Comparison of ENCODE assay signal across 27 cellular contexts in the genomic region with DNA sequence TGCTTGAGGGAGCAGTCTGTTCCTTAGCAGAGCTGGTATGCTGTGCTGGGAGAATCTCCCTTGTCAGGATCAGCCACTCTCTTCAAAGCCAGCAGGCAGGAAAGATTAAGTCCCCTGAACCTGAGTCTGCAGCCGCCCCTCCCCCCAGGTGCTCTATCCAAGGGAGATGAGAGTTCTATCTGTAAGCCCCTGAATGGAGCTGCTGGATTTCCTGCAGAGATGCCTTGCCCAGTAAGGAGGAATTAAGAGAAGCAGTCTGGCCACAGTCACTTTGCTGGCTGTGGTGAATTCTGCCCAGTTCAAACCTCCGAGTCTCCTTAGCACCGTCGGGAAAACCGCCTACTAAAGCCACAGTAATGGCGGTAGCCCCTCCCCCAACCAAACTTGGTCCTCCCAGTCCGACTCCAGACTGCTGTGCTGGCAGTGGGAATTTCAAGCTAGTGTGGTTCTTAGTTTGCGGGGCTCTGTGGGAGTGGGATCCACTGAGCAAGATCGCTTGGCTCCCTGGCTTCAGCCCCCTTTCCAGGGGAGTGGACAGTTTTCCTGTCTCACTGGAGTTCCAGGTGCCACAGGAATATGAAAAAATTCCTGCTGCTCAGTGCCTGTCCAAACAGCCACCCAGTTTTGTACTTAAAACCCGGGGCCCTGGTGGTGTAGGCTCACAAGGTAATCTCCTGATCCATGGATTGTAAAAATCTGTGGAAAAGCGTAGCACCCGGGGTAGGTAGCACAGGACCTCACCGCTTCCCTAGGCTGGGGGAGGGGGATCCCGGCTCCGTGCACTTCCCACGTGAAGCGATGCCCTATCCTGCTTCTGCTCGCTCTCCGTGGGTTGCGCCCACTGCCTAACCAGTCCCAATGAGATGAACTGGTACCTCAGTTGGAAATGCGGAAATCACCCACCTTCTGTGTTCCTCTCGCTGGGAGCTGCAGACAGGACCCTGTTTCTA. TPM values are rescaled to one million over a fixed set of nuclear protein-coding genes. Genes with fewer than 3 reads are reported as not detected.
A peak's percentile ranks its signal among the peaks of the same experiment; 100 is the strongest.
DNase-seq lines count a peak whose midpoint lies in the region; ATAC-seq, FAIRE-seq and TF ChIP-seq lines count a peak whose summit lies in the region.
"Had no signal": no experiment of that assay in that cellular context is flagged by ENCODE, and none has a peak within 500 bp of the region (broad histone marks: within the 10 kb centered on the region; RNA-seq: fewer than 3 reads in every experiment).

No MANE protein-coding gene starts in this region.

- H3K27ac ChIP-seq in HUES6 (ENCODE audit: low read depth, low read length) (peak overlapping the region; percentile 17; the same call in 1 of the 2 replicates), astrocyte (ENCODE audit: low read depth, low read length) (no peak overlapping the region), iPS-20b (ENCODE audit: low read length) (peak overlapping the region; percentile 67), trophoblast cell (ENCODE audit: low read depth, low read length) (no peak overlapping the region)
- H3K27ac ChIP-seq: adrenal gland, breast epithelium, coronary artery, suprapubic skin, vagina had no signal

- peaks cover 2% of the 10 kb centered on the region for H3K9me3 Mint-ChIP-seq in astrocyte (ENCODE audit: unreplicated experiment)
- H3K9me3 Mint-ChIP-seq: activated CD4-positive, alpha-beta memory T cell treated with anti-CD3 and anti-CD28 coated beads, Interleukin-2, amount 10 ng/mL, durations not matched to agents 7 days and 5 days had no signal

- no peaks in the 10 kb centered on the region for H3K79me2 ChIP-seq in astrocyte (ENCODE audit: insufficient read depth, low read length)
- peaks cover 2% of the 10 kb centered on the region for H3K79me2 ChIP-seq in trophoblast cell (ENCODE audit: control insufficient read depth, insufficient read depth, low read length, poor library complexity)

- no peak overlapping the region for H2AK5ac ChIP-seq in trophoblast cell (ENCODE audit: low read length)

- peak overlapping the region; percentile 70 for H3K4me3 Mint-ChIP-seq in astrocyte (ENCODE audit: unreplicated experiment)
- H3K4me3 Mint-ChIP-seq: activated CD4-positive, alpha-beta memory T cell treated with anti-CD3 and anti-CD28 coated beads, Interleukin-2, amount 10 ng/mL, durations not matched to agents 7 days and 5 days; CD4-positive, CD25-positive, alpha-beta regulatory T cell; stimulated activated effector memory CD8-positive, alpha-beta T cell treated with anti-CD3 and anti-CD28 coated beads, Interleukin-12 subunit alpha, Interleukin-12 subunit beta, amount 100 ng/mL, for 72 hours had no signal

- peaks cover 12% of the 10 kb centered on the region for H3K4me1 Mint-ChIP-seq in astrocyte (ENCODE audit: low read depth, unreplicated experiment)
- H3K4me1 Mint-ChIP-seq: activated CD4-positive, alpha-beta memory T cell treated with anti-CD3 and anti-CD28 coated beads, Interleukin-2, amount 10 ng/mL, durations not matched to agents 7 days and 5 days had no signal

- no peak overlapping the region for H2BK5ac ChIP-seq in trophoblast cell (ENCODE audit: low read depth, low read length, poor library complexity)

- peak overlapping the region; percentile 67 for H3K9ac ChIP-seq in HUES6 (ENCODE audit: low read length)
- no peak overlapping the region for H3K9ac ChIP-seq in astrocyte (ENCODE audit: low read length)
- H3K9ac ChIP-seq in iPS-20b (ENCODE audit: low read depth, low read length): peak overlapping the region; percentile 96
- H3K9ac ChIP-seq in trophoblast cell (ENCODE audit: low read length): peak overlapping the region; percentile 76

- no peak overlapping the region for H3K4ac ChIP-seq in trophoblast cell (ENCODE audit: low read depth, low read length)

- peaks cover 13% of the 10 kb centered on the region for H3K4me1 ChIP-seq in HUES6 (ENCODE audit: control insufficient read depth, insufficient read depth, low read length)
- no peaks in the 10 kb centered on the region for H3K4me1 ChIP-seq in astrocyte (ENCODE audit: insufficient read depth, low read length)
- H3K4me1 ChIP-seq in iPS-20b (ENCODE audit: insufficient read depth, low read length): peaks cover 11% of the 10 kb centered on the region
- H3K4me1 ChIP-seq in trophoblast cell (ENCODE audit: control insufficient read depth in 1 of 2, insufficient read depth in 2 of 2, low read length in 2 of 2): peaks cover 3 to 4% of the 10 kb centered on the region in 2 experiments
- H3K4me1 ChIP-seq: adrenal gland, breast epithelium, suprapubic skin, vagina had no signal

- peak overlapping the region; percentile 18 for H4K8ac ChIP-seq in trophoblast cell (ENCODE audit: low read depth, low read length)

- no peaks in the 10 kb centered on the region for H4K20me1 ChIP-seq in astrocyte (ENCODE audit: insufficient read depth, low read length)

- H4K12ac ChIP-seq in trophoblast cell (ENCODE audit: low read depth, low read length): peak overlapping the region; percentile 79

- no peaks in the 10 kb centered on the region for H3K27me3 Mint-ChIP-seq in astrocyte (ENCODE audit: low read depth, unreplicated experiment)
- H3K27me3 Mint-ChIP-seq: activated CD4-positive, alpha-beta memory T cell treated with anti-CD3 and anti-CD28 coated beads, Interleukin-2, amount 10 ng/mL, durations not matched to agents 7 days and 5 days; CD4-positive, CD25-positive, alpha-beta regulatory T cell had no signal

- H3K18ac ChIP-seq in trophoblast cell (ENCODE audit: low read length): peak overlapping the region; percentile 19

- peak overlapping the region; percentile 36 for H2BK120ac ChIP-seq in trophoblast cell (ENCODE audit: insufficient read depth, low read length, poor library complexity)

- no peak for FAIRE-seq in astrocyte (lab: Jason Lieb, UNC)
- FAIRE-seq: endothelial cell of umbilical vein had no signal

- no peak overlapping the region for H2AFZ ChIP-seq in astrocyte (ENCODE audit: low read depth, low read length)
- peak overlapping the region; percentile 33 for H2AFZ ChIP-seq in trophoblast cell (ENCODE audit: insufficient read depth, low read length, poor library complexity)

- ATAC-seq in HG03460 (IDR thresholded peaks at IDR 0.05; ENCODE audit: unreplicated experiment): no peak
- ATAC-seq: activated CD4-positive, CD25-positive, alpha-beta regulatory T cell treated with anti-CD3 and anti-CD28 coated beads, Interleukin-2, amount 50 U/mL, for 24 hours; HCT116; Right ventricle myocardium inferior; stimulated activated effector memory CD8-positive, alpha-beta T cell treated with anti-CD3 and anti-CD28 coated beads, Interleukin-12 subunit alpha, Interleukin-12 subunit beta, amount 100 ng/mL, for 72 hours had no signal

- DNase-seq in astrocyte (ENCODE audit: low read depth) (no peak), trophoblast cell (no peak), middle frontal gyrus (ENCODE audit: extremely low spot score, low spot score) (no peak), DMS79 (lab: John Stamatoyannopoulos, UW) (no peak)
- DNase-seq: activated CD4-positive, alpha-beta memory T cell treated with anti-CD3 and anti-CD28 coated beads, Interleukin-2, amount 10 ng/mL, durations not matched to agents 7 days and 5 days; activated gamma-delta T cell treated with Interleukin-2 at 50 U/mL for 16 hours; adrenal gland; CD4-positive, CD25-positive, alpha-beta regulatory T cell; GF-D8; Karpas-422; MV-4-11; NCI-H1694; NCI-H748 treated with DMSO at 0.1 percent for 48 hours; OCI-M1; stimulated activated CD4-positive, alpha-beta T cell treated with anti-CD3 and anti-CD28 coated beads, Interleukin-1b, Interleukin-23, amount 100 ng/mL, for 48 hours had no signal

- H2BK12ac ChIP-seq in trophoblast cell (ENCODE audit: low read length): no peak overlapping the region

- peaks cover 8% of the 10 kb centered on the region for H3K79me1 ChIP-seq in trophoblast cell (ENCODE audit: low read length)

- H3K4me3 ChIP-seq in HUES6 (ENCODE audit: low read depth, low read length) (peak overlapping the region; percentile 79), astrocyte (ENCODE audit: insufficient read depth, low read depth, low read length) (no peak overlapping the region), iPS-20b (ENCODE audit: low read length) (peak overlapping the region; percentile 95), trophoblast cell (ENCODE audit: low read depth, low read length) (peak overlapping the region; percentile 54)
- H3K4me3 ChIP-seq: adrenal gland, breast epithelium, coronary artery, suprapubic skin, vagina had no signal

- peak overlapping the region; percentile 10 for H4K91ac ChIP-seq in trophoblast cell (ENCODE audit: low read depth, low read length)

- H3K4me2 ChIP-seq in astrocyte (ENCODE audit: low read length) (no peak overlapping the region), trophoblast cell (ENCODE audit: low read length) (peak overlapping the region; percentile 93)

- H3K9me3 ChIP-seq in HUES6 (ENCODE audit: control insufficient read depth, insufficient read depth, low read depth, low read length) (no peaks in the 10 kb centered on the region), astrocyte (ENCODE audit: insufficient read depth, low read depth, low read length) (no peaks in the 10 kb centered on the region), iPS-20b (ENCODE audit: insufficient read depth, low read depth, low read length) (no peaks in the 10 kb centered on the region), trophoblast cell (ENCODE audit: insufficient read depth, low read depth, low read length) (no peaks in the 10 kb centered on the region)
- H3K9me3 ChIP-seq: adrenal gland, breast epithelium, suprapubic skin, vagina had no signal

- no peaks in the 10 kb centered on the region for H3K27me3 ChIP-seq in HUES6 (ENCODE audit: control insufficient read depth, insufficient read depth, low read length)
- no peaks in the 10 kb centered on the region for H3K27me3 ChIP-seq in astrocyte (ENCODE audit: insufficient read depth, low read length)
- H3K27me3 ChIP-seq in iPS-20b (ENCODE audit: insufficient read depth, low read length): no peaks in the 10 kb centered on the region
- H3K27me3 ChIP-seq in trophoblast cell (ENCODE audit: insufficient read depth, low read length): no peaks in the 10 kb centered on the region
- H3K27me3 ChIP-seq: adrenal gland, breast epithelium, suprapubic skin, vagina had no signal

- TF ChIP-seq CTCF in astrocyte (IDR thresholded peaks at IDR 0.05; ENCODE audit: insufficient read depth, low read depth, low read length): no peak

- H3K23ac ChIP-seq in trophoblast cell (ENCODE audit: low read length): peak overlapping the region; percentile 52

- H3K36me3 Mint-ChIP-seq in astrocyte (ENCODE audit: low read depth, unreplicated experiment): peaks cover 5% of the 10 kb centered on the region
- H3K36me3 Mint-ChIP-seq: stimulated activated effector memory CD8-positive, alpha-beta T cell treated with anti-CD3 and anti-CD28 coated beads, Interleukin-12 subunit alpha, Interleukin-12 subunit beta, amount 100 ng/mL, for 72 hours had no signal

- H3K14ac ChIP-seq in trophoblast cell (ENCODE audit: low read length): peak overlapping the region; percentile 53

- no CpG with 5 or more reads among the region's 22 CpGs for WGBS in trophoblast cell (ENCODE audit: extremely low coverage, insufficient coverage, insufficient read length)

- H3K27ac Mint-ChIP-seq in astrocyte (ENCODE audit: unreplicated experiment): peak overlapping the region; percentile 70
- H3K27ac Mint-ChIP-seq: activated CD4-positive, alpha-beta memory T cell treated with anti-CD3 and anti-CD28 coated beads, Interleukin-2, amount 10 ng/mL, durations not matched to agents 7 days and 5 days; stimulated activated effector memory CD8-positive, alpha-beta T cell treated with anti-CD3 and anti-CD28 coated beads, Interleukin-12 subunit alpha, Interleukin-12 subunit beta, amount 100 ng/mL, for 72 hours had no signal

- H3K36me3 ChIP-seq in HUES6 (ENCODE audit: control insufficient read depth, insufficient read depth, low read length) (no peaks in the 10 kb centered on the region), astrocyte (ENCODE audit: insufficient read depth, low read length) (no peaks in the 10 kb centered on the region), iPS-20b (ENCODE audit: insufficient read depth, low read depth, low read length) (no peaks in the 10 kb centered on the region), trophoblast cell (ENCODE audit: control insufficient read depth in 1 of 2, insufficient read depth in 2 of 2, low read length in 2 of 2) (no peaks in the 10 kb centered on the region)
- H3K36me3 ChIP-seq: vagina had no signal

RNA-seq across cellular contexts. Expression of a gene that starts 38.0 kb away (rescaled TPM):
- total RNA-seq in astrocyte: 11.9 and 13.8 TPM in 2 replicates
- polyA plus RNA-seq in trophoblast cell (2013): 9.5 and 10.7 TPM in 2 replicates

Comparison
In these comparisons a context has a peak if more than half of its experiments do, and no peak if none do; other contexts are left out.
1. H3K27ac ChIP-seq: peak in HUES6 (single experiment) and iPS-20b (single experiment); none in astrocyte (single experiment) and trophoblast cell (single experiment).